ENCODE assay signal across 14 cellular contexts in genomic region chr16:85083051-85083639, GRCh38. TPM values are rescaled to one million over a fixed set of nuclear protein-coding genes. Genes with fewer than 3 reads are reported as not detected.
A peak's percentile ranks its signal among the peaks of the same experiment; 100 is the strongest.
DNase-seq lines count a peak whose midpoint lies in the region; ATAC-seq and TF ChIP-seq lines count a peak whose summit lies in the region.
"Had no signal": no experiment of that assay in that cellular context is flagged by ENCODE, and none has a peak within 500 bp of the region (broad histone marks: within the 10 kb centered on the region; RNA-seq: fewer than 3 reads in every experiment).

No MANE protein-coding gene starts in this region.

- ATAC-seq in HG03442 (IDR thresholded peaks at IDR 0.05; ENCODE audit: unreplicated experiment) (no peak), omental fat pad (ENCODE audit: low FRiP score) (no peak)
- ATAC-seq: activated T-cell treated with anti-CD3 and anti-CD28 coated beads, Interleukin-2, amount 50 U/mL, for 4 hours had no signal

- no peak overlapping the region for H3K23ac ChIP-seq in neuronal stem cell (ENCODE audit: low read depth, low read length, poor library complexity)

- H2BK15ac ChIP-seq in neuronal stem cell (ENCODE audit: low read length), result peak overlapping the region; percentile 57

- peak overlapping the region; percentile 53 for H3K4me2 ChIP-seq in neuronal stem cell (ENCODE audit: insufficient read depth, low read length, poor library complexity, severe bottlenecking)

- peak overlapping the region; percentile 23; the same call in 1 of the 2 replicates for H3K9ac ChIP-seq in HUES64 (ENCODE audit: low read depth, low read length)
- H3K9ac ChIP-seq in neuronal stem cell (ENCODE audit: low read depth, low read length, poor library complexity), result peak overlapping the region; percentile 7

- peaks cover 58% of the 10 kb centered on the region for H3K27me3 ChIP-seq in HUES64 (ENCODE audit: insufficient read depth, low read length)
- no peaks in the 10 kb centered on the region for H3K27me3 ChIP-seq in dorsolateral prefrontal cortex
- H3K27me3 ChIP-seq in neuronal stem cell (ENCODE audit: control insufficient read depth in 3 of 3, insufficient read depth in 3 of 3, low read depth in 1 of 3, low read length in 3 of 3), result peaks cover 0 to 4% (median 0%) of the 10 kb centered on the region in 3 experiments
- H3K27me3 ChIP-seq: Peyer's patch had no signal

- H4K91ac ChIP-seq in neuronal stem cell (ENCODE audit: low read depth, low read length, poor library complexity), result no peak overlapping the region

- intact Hi-C loops in dorsolateral prefrontal cortex (cut with DNase I), result no loop called here

- no peak overlapping the region for H4K8ac ChIP-seq in neuronal stem cell (ENCODE audit: low read depth, low read length)

- H3K4ac ChIP-seq in neuronal stem cell (ENCODE audit: low read length), result no peak overlapping the region

- no peak overlapping the region for H2BK5ac ChIP-seq in neuronal stem cell (ENCODE audit: low read length)

- H3K79me1 ChIP-seq in neuronal stem cell (ENCODE audit: low read depth, low read length), result peaks cover 2% of the 10 kb centered on the region

- DNase-seq in GM13976 (ENCODE audit: low spot score) (peak; percentile 60), dorsolateral prefrontal cortex (no peak), neuronal stem cell (ENCODE audit: low spot score) (no peak), COLO668 (lab: John Stamatoyannopoulos, UW; ENCODE audit: unreplicated experiment) (no peak), GF-D8 (lab: John Stamatoyannopoulos, UW) (no peak), omental fat pad (ENCODE audit: low spot score) (no peak)
- DNase-seq: activated T-cell treated with anti-CD3 and anti-CD28 coated beads, Interleukin-2, amount 50 U/mL, for 4 hours; NCI-H1694 treated with DMSO at 0.1 percent for 48 hours; stimulated activated naive CD4-positive, alpha-beta T cell had no signal

- peak overlapping the region; percentile 95 for H3K18ac ChIP-seq in neuronal stem cell (ENCODE audit: low read length)

- H2AFZ ChIP-seq in neuronal stem cell (ENCODE audit: low read length), result peak overlapping the region; percentile 89

- in situ Hi-C loops in GM13976 (cut with MboI; ENCODE audit: low sequenced_read_pairs, unreplicated experiment), result no loop called here

- H3K4me3 ChIP-seq in HUES64 (ENCODE audit: low read length) (peak overlapping the region; percentile 28), dorsolateral prefrontal cortex (peak overlapping the region in 1 of 59 donors; percentile 17), neuronal stem cell (ENCODE audit: low read length in 2 of 2) (peak overlapping the region in 1 of 2 donors; percentile 27)

- TF ChIP-seq CTCF in GM13976 (IDR thresholded peaks at IDR 0.05; ENCODE audit: borderline replicate concordance, control extremely low read depth, extremely low read depth, insufficient read depth, missing control alignments) (no peak), dorsolateral prefrontal cortex (IDR thresholded peaks at IDR 0.05 in 54 of 56, conservative IDR thresholded peaks at IDR 0.05 in 2 of 56; ENCODE audit: low read depth in 1 of 56, partially characterized antibody in 56 of 56) (no peak), omental fat pad (IDR thresholded peaks at IDR 0.05) (no peak)

- H3K9me3 ChIP-seq in HUES64 (ENCODE audit: insufficient read depth, low read depth, low read length), result no peaks in the 10 kb centered on the region
- no peaks in the 10 kb centered on the region for H3K9me3 ChIP-seq in neuronal stem cell (replicated peaks in 1 of 2; ENCODE audit: control insufficient read depth in 2 of 2, insufficient read depth in 1 of 2, low read depth in 1 of 2, low read length in 2 of 2)
- H3K9me3 ChIP-seq: Peyer's patch had no signal

- H3K36me3 ChIP-seq in HUES64 (ENCODE audit: insufficient read depth, low read length) (no peaks in the 10 kb centered on the region), neuronal stem cell (replicated peaks in 1 of 2; ENCODE audit: control insufficient read depth in 2 of 2, insufficient read depth in 2 of 2, low read length in 2 of 2) (no peaks in the 10 kb centered on the region)

- peak overlapping the region; percentile 85; the same call in 1 of the 2 replicates for H3K27ac ChIP-seq in HUES64 (ENCODE audit: low read depth, low read length)
- H3K27ac ChIP-seq in dorsolateral prefrontal cortex, result peak overlapping the region in 36 of 59 donors; percentile 3 to 74 (median 56)
- peak overlapping the region; percentile 61 for H3K27ac ChIP-seq in neuronal stem cell (replicated peaks; ENCODE audit: low read length)

- H2BK120ac ChIP-seq in neuronal stem cell (ENCODE audit: low read depth, low read length), result no peak overlapping the region

- H3K14ac ChIP-seq in neuronal stem cell (ENCODE audit: low read length), result peak overlapping the region; percentile 85

- WGBS in HUES64, result 4% methylated on average over 13 of the region's 13 CpGs
- no CpG with 5 or more reads among the region's 13 CpGs for WGBS in neuronal stem cell (ENCODE audit: extremely low coverage in 2 of 2, insufficient read length in 2 of 2, insufficient replicate concordance in 1 of 2), 2 donors

- peak overlapping the region; percentile 65 for H2AK5ac ChIP-seq in neuronal stem cell (ENCODE audit: low read depth, low read length)

- H3K4me1 ChIP-seq in HUES64 (ENCODE audit: insufficient read depth, low read length) (peaks cover 29% of the 10 kb centered on the region), neuronal stem cell (ENCODE audit: control insufficient read depth in 2 of 2, insufficient read depth in 1 of 2, low read depth in 1 of 2, low read length in 2 of 2) (peaks cover 39 to 44% of the 10 kb centered on the region in 2 donors)

- peak overlapping the region; percentile 43 for H2BK12ac ChIP-seq in neuronal stem cell (ENCODE audit: low read length)

RNA-seq across cellular contexts. Expression of gene CIBAR2, which starts 29.1 kb away (rescaled TPM):
- not detected for polyA plus RNA-seq in HUES64 (2013, experiment 1 of 2)
- 0.25 TPM for polyA plus RNA-seq in HUES64 (2013, experiment 2 of 2)
- total RNA-seq in dorsolateral prefrontal cortex (under 1 TPM in 6 of 120 experiments, not detected in 114; 0.39 to 0.83 (median 0.59) TPM), omental fat pad (not detected)
- polyA plus RNA-seq in neuronal stem cell (2013, experiment 1 of 2), result 0.45 TPM
- polyA plus RNA-seq in neuronal stem cell (2013, experiment 2 of 2), result 0.51 TPM
- total RNA-seq: activated T-cell treated with anti-CD3 and anti-CD28 coated beads, Interleukin-2, amount 50 U/mL, for 4 hours; Peyer's patch had no signal
- polyA plus RNA-seq: esophagus, keratinocyte had no signal

RNA-seq across cellular contexts. Expression of gene KIAA0513, which starts 55.5 kb away (rescaled TPM):
- 5.4 TPM for polyA plus RNA-seq in HUES64 (2013, experiment 1 of 2)
- 4.8 TPM for polyA plus RNA-seq in HUES64 (2013, experiment 2 of 2)
- total RNA-seq in dorsolateral prefrontal cortex (100 to 1,000 TPM in 119 of 120 experiments, 10 to 100 TPM in 1; 72.3 to 269 (median 208) TPM), omental fat pad (10 to 100 TPM in 3 of 4 donors, 1 to 10 TPM in 1; 9.1 to 13.2 (median 11.2) TPM)
- 4.4 TPM for polyA plus RNA-seq in neuronal stem cell (2013, experiment 1 of 2)
- polyA plus RNA-seq in neuronal stem cell (2013, experiment 2 of 2), result 5.5 TPM

Comparison
In these comparisons a context has a peak if more than half of its experiments do, and no peak if none do; other contexts are left out.
1. RNA of gene KIAA0513, which starts 55.5 kb away (total RNA-seq): 72.3 to 269 TPM in dorsolateral prefrontal cortex; 9.1 to 13.2 TPM in omental fat pad; every median in the first group is over 4 times any median in the second.
2. Peak in every context shown above with its lines, with median percentiles within 50 percentile points of each other: H3K27ac ChIP-seq.